Comparison of ENCODE assay signal across 18 cellular contexts in genomic region chr14:22174412-22174811, GRCh38.
"Had no signal": no experiment of that assay in that cellular context is flagged by ENCODE, and none has a peak within 500 bp of the region (broad histone marks: within the 10 kb centered on the region; RNA-seq: fewer than 3 reads in every experiment).

No MANE protein-coding gene starts in this region.

- H3K36me3 Mint-ChIP-seq: memory B cell; natural killer cell treated with Interleukin-12 subunit alpha and Interleukin-12 subunit beta and Interleukin-15 and Interleukin-18, amount 100 ng/mL, for 72 hours had no signal

- H3K36me3 ChIP-seq: ascending aorta, esophagus squamous epithelium, right atrium auricular region, upper lobe of left lung had no signal

- H3K27me3 ChIP-seq: ascending aorta, esophagus squamous epithelium, right atrium auricular region, upper lobe of left lung had no signal

- H3K4me3 Mint-ChIP-seq: memory B cell; natural killer cell treated with Interleukin-12 subunit alpha and Interleukin-12 subunit beta and Interleukin-15 and Interleukin-18, amount 100 ng/mL, for 72 hours had no signal

- H3K9me3 Mint-ChIP-seq: memory B cell; natural killer cell treated with Interleukin-12 subunit alpha and Interleukin-12 subunit beta and Interleukin-15 and Interleukin-18, amount 100 ng/mL, for 72 hours had no signal

- H3K27ac Mint-ChIP-seq: memory B cell had no signal

- H3K27ac ChIP-seq: ascending aorta, esophagus squamous epithelium, right atrium auricular region, skin epidermis, upper lobe of left lung had no signal

- H3K9me3 ChIP-seq: ascending aorta, esophagus squamous epithelium, right atrium auricular region, upper lobe of left lung had no signal

- H3K4me1 ChIP-seq: ascending aorta, esophagus squamous epithelium, upper lobe of left lung had no signal

- H3K4me3 ChIP-seq: ascending aorta, esophagus squamous epithelium, right atrium auricular region, skin epidermis, upper lobe of left lung had no signal

- DNase-seq: activated CD4-positive, alpha-beta T cell treated with anti-CD3 and anti-CD28 coated beads, Interleukin-2, amount 50 U/mL, for 4 hours; activated CD4-positive, CD25-positive, alpha-beta regulatory T cell treated with anti-CD3 and anti-CD28 coated beads, Interleukin-2, amount 50 U/mL, for 72 hours; activated naive CD4-positive, alpha-beta T cell treated with Interleukin-2 at 50 U/mL for 16 hours; activated T-cell treated with anti-CD3 and anti-CD28 coated beads for 4 hours; esophagus squamous epithelium; hypothalamus; left cardiac atrium; nucleus accumbens; posterior cingulate gyrus; stimulated activated CD4-positive, alpha-beta T cell treated with anti-CD3 and anti-CD28 coated beads, Interleukin-4, amount 100 ng/mL, for 24 hours; stimulated activated naive CD4-positive, alpha-beta T cell treated with Interleukin-2 at 50 U/mL for 16 hours; substantia nigra; upper lobe of left lung had no signal
